Comparison of ENCODE assay signal across 8 cellular contexts in genomic region chr10:117374506-117375359, GRCh38. TPM values are rescaled to one million over a fixed set of nuclear protein-coding genes. Genes with fewer than 3 reads are reported as not detected.
DNase-seq lines count a peak whose midpoint lies in the region; ATAC-seq, FAIRE-seq and TF ChIP-seq lines count a peak whose summit lies in the region.

No MANE protein-coding gene starts in this region.

- H3K36me3 ChIP-seq in HUES64 (ENCODE audit: insufficient read depth, low read length) (no peaks in the 10 kb centered on the region), H1 (ENCODE audit: control insufficient read depth in 2 of 4, insufficient read depth in 4 of 4, low read length in 3 of 4) (no peaks in the 10 kb centered on the region)

- H2BK5ac ChIP-seq in H1 (ENCODE audit: low read depth, low read length) = no peak overlapping the region

- no peak overlapping the region for H3K4ac ChIP-seq in H1 (replicated peaks; ENCODE audit: insufficient read length, low read depth, low read length)

- no peak overlapping the region; the same call in 1 of the 2 replicates for H2BK12ac ChIP-seq in H1 (ENCODE audit: low read depth, low read length)

- H3K9me3 Mint-ChIP-seq in stimulated activated memory B cell treated with anti-CD40 and anti-IgM and Interleukin-4, amounts not matched to agents 10 μg/mL and 1 μg/mL and 100 μg/mL, for 72 hours = no peaks in the 10 kb centered on the region

- H3K79me1 ChIP-seq in H1 (ENCODE audit: low read depth, low read length) = peaks cover 2% of the 10 kb centered on the region; the same call in 1 of the 2 replicates

- H3K23ac ChIP-seq in H1 (ENCODE audit: insufficient read length) = no peak overlapping the region

- H4K20me1 ChIP-seq in H1 (replicated peaks in 1 of 2; ENCODE audit: control insufficient read depth in 1 of 2, insufficient read depth in 2 of 2, low read length in 2 of 2) = peaks cover 13 to 16% of the 10 kb centered on the region in 2 experiments

- H3K14ac ChIP-seq in H1 (ENCODE audit: insufficient read length) = no peak overlapping the region

- H2BK15ac ChIP-seq in H1 (ENCODE audit: low read length) = no peak overlapping the region

- peaks cover 7 to 48% of the 10 kb centered on the region in 2 experiments; a peak in 3 of 4 replicates for H3K79me2 ChIP-seq in H1 (ENCODE audit: control insufficient read depth in 1 of 2, insufficient read depth in 2 of 2, low read length in 2 of 2)

- H3K36me3 Mint-ChIP-seq in stimulated activated memory B cell treated with anti-CD40 and anti-IgM and Interleukin-4, amounts not matched to agents 10 μg/mL and 1 μg/mL and 100 μg/mL, for 72 hours = peaks cover under 1% of the 10 kb centered on the region

- CTCF ChIA-PET in H1 (lab: Charles Lee; ENCODE audit: partially characterized antibody) = interaction anchor here (0.9 kb wide), 1 partner anchor 160 kb away, joined by 3 read pairs; no protein-coding TSS in a partner anchor

- no peak overlapping the region for H4K91ac ChIP-seq in H1 (replicated peaks; ENCODE audit: insufficient read length, low read length)

- H3K27me3 ChIP-seq in HUES64 (ENCODE audit: insufficient read depth, low read length) (peaks cover 48% of the 10 kb centered on the region), H1 (replicated peaks in 1 of 4; ENCODE audit: control insufficient read depth in 3 of 4, extremely low read depth in 1 of 4, insufficient read depth in 3 of 4, low read length in 3 of 4) (peaks cover 0 to 16% (median 4%) of the 10 kb centered on the region in 4 experiments; a peak in 3 of 7 replicates)

- H2AK5ac ChIP-seq in H1 (ENCODE audit: low read depth, low read length) = no peak overlapping the region

- H3K4me1 Mint-ChIP-seq in stimulated activated memory B cell treated with anti-CD40 and anti-IgM and Interleukin-4, amounts not matched to agents 10 μg/mL and 1 μg/mL and 100 μg/mL, for 72 hours = peaks cover 35% of the 10 kb centered on the region

- no peaks in the 10 kb centered on the region for H3K9me3 ChIP-seq in HUES64 (ENCODE audit: insufficient read depth, low read depth, low read length)
- no peaks in the 10 kb centered on the region for H3K9me3 ChIP-seq in H1 (ENCODE audit: insufficient read depth in 2 of 2, low read depth in 1 of 2, low read length in 1 of 2)

- peaks cover 8% of the 10 kb centered on the region for H3K27me3 Mint-ChIP-seq in stimulated activated memory B cell treated with anti-CD40 and anti-IgM and Interleukin-4, amounts not matched to agents 10 μg/mL and 1 μg/mL and 100 μg/mL, for 72 hours

- peak overlapping the region; percentile 91 for H3K4me3 Mint-ChIP-seq in stimulated activated memory B cell treated with anti-CD40 and anti-IgM and Interleukin-4, amounts not matched to agents 10 μg/mL and 1 μg/mL and 100 μg/mL, for 72 hours

- H3K27ac ChIP-seq in HUES64 (ENCODE audit: low read depth, low read length) (peak overlapping the region; percentile 54; the same call in 1 of the 2 replicates), H1 (ENCODE audit: low read depth, low read length) (no peak overlapping the region; the same call in 1 of the 2 replicates)

- H4K5ac ChIP-seq in H1 (ENCODE audit: insufficient read length, low read depth, low read length) = peak overlapping the region; percentile 31

- WGBS in HUES64 = under 1% methylated on average over 92 of the region's 92 CpGs
- WGBS in H1 (ENCODE audit: extremely low coverage in 1 of 2, insufficient coverage in 1 of 2, insufficient read length in 1 of 2, insufficient replicate concordance in 2 of 2, low coverage in 1 of 2, low lambda C conversion rate in 2 of 2, missing lambda C conversion rate in 1 of 2), 2 experiments = 2% methylated on average over 57 of the region's 92 CpGs; no CpG with 5 or more reads in 1 of the 2 experiments

- TF ChIP-seq EP300 in H1 (IDR thresholded peaks at IDR 0.05; ENCODE audit: borderline replicate concordance in 1 of 2, low read depth in 2 of 2, low read length in 2 of 2) = no peak

- no peak for TF ChIP-seq RAD21 in H1 (IDR thresholded peaks at IDR 0.05 in 1 of 2, conservative IDR thresholded peaks at IDR 0.05 in 1 of 2; ENCODE audit: low read depth in 2 of 2, low read length in 2 of 2)

- peak overlapping the region; percentile 22 for H3K56ac ChIP-seq in H1 (replicated peaks; ENCODE audit: insufficient read length, low read depth, low read length)

- H2BK120ac ChIP-seq in H1 (replicated peaks; ENCODE audit: low read depth, low read length) = no peak overlapping the region

- H3K9ac ChIP-seq in HUES64 (ENCODE audit: low read depth, low read length) (peak overlapping the region; percentile 76), H1 (replicated peaks in 1 of 4; ENCODE audit: extremely low read depth in 1 of 4, low read depth in 3 of 4, low read length in 3 of 4) (peak overlapping the region; percentile 63 to 93 (median 69); a peak in 6 of 7 replicates)

- peak overlapping the region; percentile 73 for H4K8ac ChIP-seq in H1 (ENCODE audit: extremely low read depth, insufficient read depth, low read length)

- peaks cover 16% of the 10 kb centered on the region for H3K23me2 ChIP-seq in H1 (ENCODE audit: low read depth, low read length)

- H3K4me1 ChIP-seq in HUES64 (ENCODE audit: insufficient read depth, low read length) (peaks cover 15% of the 10 kb centered on the region), H1 (replicated peaks in 1 of 4; ENCODE audit: control insufficient read depth in 3 of 4, insufficient read depth in 4 of 4, low read length in 3 of 4) (peaks cover 3 to 8% (median 5%) of the 10 kb centered on the region in 4 experiments; a peak in 5 of 7 replicates)

- peak overlapping the region; percentile 76 for H3K4me3 ChIP-seq in GM12865 (ENCODE audit: low read depth, low read length)
- H3K4me3 ChIP-seq in HUES64 (ENCODE audit: low read length) = peak overlapping the region; percentile 97
- H3K4me3 ChIP-seq in H1 (ENCODE audit: extremely low read depth in 1 of 4, insufficient read depth in 2 of 4, low read depth in 3 of 4, low read length in 4 of 4) = peak overlapping the region; percentile 75 to 94 (median 87)

- TF ChIP-seq POLR2A in H1 (IDR thresholded peaks at IDR 0.05; ENCODE audit: control extremely low read depth in 1 of 2, low read depth in 2 of 2, low read length in 2 of 2) = no peak

- FAIRE-seq in H1 (lab: Jason Lieb, UNC) = no peak

- 0 out of 2 replicates have a peak overlapping the region, but pooled peaks have one; percentile 51 for H3K18ac ChIP-seq in H1 (ENCODE audit: extremely low read depth, low read length)

- H2AFZ ChIP-seq in H1 (ENCODE audit: low read length) = no peak overlapping the region

- POLR2A ChIA-PET in H1 (lab: Charles Lee; ENCODE audit: partially characterized antibody) = interaction anchor here (0.7 to 1.5 kb wide), 3 partner anchors 20 to 33 kb away, joined by 3 read pairs; no protein-coding TSS in a partner anchor

- DNase-seq in GM12865 (ENCODE audit: low read depth) = peak; percentile 60
- peak; percentile 4 to 23 for DNase-seq in activated CD4-positive, alpha-beta T cell treated with anti-CD3 and anti-CD28 coated beads for 4 hours
- peak in 1 of 2 experiments; percentile 72 for DNase-seq in H1 (ENCODE audit: low read depth in 1 of 2, low spot score in 2 of 2)
- DNase-seq in medulla oblongata (ENCODE audit: extremely low spot score) = peak; percentile 16
- no peak for DNase-seq in KG1 (lab: John Stamatoyannopoulos, UW)

- TF ChIP-seq CTCF in GM12865 (IDR thresholded peaks at IDR 0.05; ENCODE audit: insufficient read depth, low read depth, low read length, missing control alignments) (no peak), H1 (IDR thresholded peaks at IDR 0.05; ENCODE audit: control extremely low read depth in 1 of 3, insufficient read depth in 1 of 3, low read depth in 1 of 3, low read length in 3 of 3) (no peak)

- peak; percentile 39 for ATAC-seq in GM21529 (IDR thresholded peaks at IDR 0.05; ENCODE audit: unreplicated experiment)
- ATAC-seq in stimulated activated memory B cell treated with anti-CD40 and anti-IgM and Interleukin-4, amounts not matched to agents 10 μg/mL and 1 μg/mL and 100 μg/mL, for 72 hours = peak; percentile 60

- H2BK20ac ChIP-seq in H1 (ENCODE audit: low read length) = no peak overlapping the region

- H3K4me2 ChIP-seq in H1 (ENCODE audit: insufficient read depth in 1 of 2, low read depth in 2 of 2, low read length in 2 of 2) = peak overlapping the region; percentile 76 to 99

- H3K27ac Mint-ChIP-seq in stimulated activated memory B cell treated with anti-CD40 and anti-IgM and Interleukin-4, amounts not matched to agents 10 μg/mL and 1 μg/mL and 100 μg/mL, for 72 hours = peak overlapping the region; percentile 84

TF ChIP-seq in H1, 55 proteins besides CTCF, POLR2A, EP300 and RAD21:
- TF ChIP-seq ATF2 (IDR thresholded peaks at IDR 0.05; ENCODE audit: low read length) (no peak), SIN3A (conservative IDR thresholded peaks at IDR 0.05 in 1 of 2, IDR thresholded peaks at IDR 0.05 in 1 of 2; ENCODE audit: low read depth in 1 of 2, low read length in 2 of 2) (no peak; a peak in 1 of 4 replicates), PHF8 (conservative IDR thresholded peaks at IDR 0.05; ENCODE audit: low read depth, low read length) (peak; percentile 81), RBBP5 (IDR thresholded peaks at IDR 0.05; ENCODE audit: borderline replicate concordance, low read depth, low read length) (peak; percentile 17; the same call in 1 of the 2 replicates)
TF ChIP-seq in H1: peak in this region for 2.

RNA-seq across cellular contexts. Expression of gene PDZD8, which starts 0.5 kb away (rescaled TPM):
- 15.0 TPM for polyA plus RNA-seq in HUES64 (2013, experiment 1 of 2)
- polyA plus RNA-seq in HUES64 (2013, experiment 2 of 2) = 18.9 TPM
- total RNA-seq in H1 (2021; fragmentation: NEBNext Ultra II Directional; extraction: Animal tissue kit (Norgen Biotek cat#: 25700)) = 48.8 and 50.1 TPM in 2 replicates
- polyA plus RNA-seq in H1 (2011; rRNA removed) = 6.7 and 10.9 TPM in 2 replicates
- 14.2 TPM for polyA plus RNA-seq in H1 (2011; cell fraction: cytosol; rRNA removed)
- 22.0 TPM for polyA plus RNA-seq in H1 (2011; cell fraction: nucleus; rRNA removed)
- polyA plus RNA-seq in H1 (2012, experiment 1 of 2) = 16.8 to 29.7 TPM (median 21.9 TPM) in 4 replicates
- polyA plus RNA-seq in H1 (2012, experiment 2 of 2) = 0.97 TPM
- 27.3 TPM for polyA plus RNA-seq in H1 (2013, experiment 1 of 2)
- polyA plus RNA-seq in H1 (2013, experiment 2 of 2) = 28.1 TPM
- 69.6 and 96.0 TPM in 2 replicates for polyA minus RNA-seq in H1 (2011; rRNA and poly(A)+ RNA removed)
- 41.8 TPM for polyA minus RNA-seq in H1 (2011; cell fraction: cytosol; rRNA and poly(A)+ RNA removed)
- polyA minus RNA-seq in H1 (2011; cell fraction: nucleus; rRNA and poly(A)+ RNA removed) = 140 TPM
